1 cellular context compared by ENCODE assay signal in genomic region chr6:13614126-13614925, GRCh38.
TF ChIP-seq lines count a peak whose summit lies in the region.

No MANE protein-coding gene starts in this region.

TF ChIP-seq in WTC11, 78 proteins besides CTCF, POLR2A, EP300 and RAD21:
- peak; percentile 38; the same call in 1 of the 2 replicates for TF ChIP-seq SMAD3 (CRISPR knock-in tag; IDR thresholded peaks at IDR 0.05; ENCODE audit: borderline replicate concordance)
- TF ChIP-seq ZNF416 (CRISPR knock-in tag; IDR thresholded peaks at IDR 0.05): peak; percentile 6; the same call in 1 of the 2 replicates
- TF ChIP-seq JUN (CRISPR knock-in tag; IDR thresholded peaks at IDR 0.05): peak; percentile 76; the same call in 1 of the 2 replicates
- 0 out of 2 replicates have a peak, but pooled peaks have one; percentile 53 for TF ChIP-seq ELF4 (CRISPR knock-in tag; IDR thresholded peaks at IDR 0.05; ENCODE audit: low read depth)
- TF ChIP-seq ZSCAN18 (CRISPR knock-in tag; IDR thresholded peaks at IDR 0.05): no peak
